Comparison of ENCODE assay signal across 8 cellular contexts in the genomic region with DNA sequence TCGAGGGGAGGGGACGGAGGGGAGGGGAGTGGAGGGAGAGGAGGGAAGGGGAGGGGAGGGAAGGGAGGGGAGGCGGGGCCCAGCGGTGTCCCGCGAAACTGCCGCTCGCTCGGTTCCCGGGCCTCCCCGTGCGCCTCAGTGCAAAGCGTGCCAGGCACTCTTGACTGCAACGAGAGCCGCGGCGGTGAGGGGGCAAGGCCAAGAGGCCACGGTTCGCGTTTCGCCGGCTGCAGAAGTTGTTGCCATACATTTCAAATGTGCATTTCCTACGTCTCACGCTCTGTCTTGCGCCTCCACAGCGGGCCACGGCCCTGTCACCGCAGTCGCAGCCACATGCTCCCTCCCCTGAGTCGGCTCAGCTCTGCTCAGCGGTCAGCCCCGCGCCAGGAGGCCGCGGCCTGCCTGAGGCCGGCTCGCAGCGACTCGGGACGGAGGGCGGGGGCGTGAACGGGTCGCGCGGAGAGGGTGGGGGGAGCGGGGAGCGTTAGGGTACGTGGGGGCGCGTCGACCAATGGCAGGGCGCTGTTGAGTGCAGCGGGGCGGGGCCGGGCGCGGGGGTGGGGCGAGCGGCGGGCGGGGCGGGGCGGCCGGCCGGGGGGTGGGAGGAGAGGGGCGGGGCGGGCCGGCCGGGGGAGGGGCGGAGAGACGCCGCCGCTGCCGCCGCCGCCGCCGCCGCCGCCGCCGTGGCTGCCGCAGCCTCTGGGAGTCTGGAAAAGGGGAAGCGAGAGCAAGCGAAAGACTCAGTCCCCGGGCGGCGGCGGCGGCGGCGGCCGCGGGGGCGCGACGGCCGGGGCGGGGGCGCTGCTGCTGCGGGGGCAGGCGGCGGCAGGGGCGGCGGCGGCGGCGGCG. TPM values are rescaled to one million over a fixed set of nuclear protein-coding genes. Genes with fewer than 3 reads are reported as not detected.
DNase-seq lines count a peak whose midpoint lies in the region; ATAC-seq, FAIRE-seq and TF ChIP-seq lines count a peak whose summit lies in the region.

A gene (plus strand): TSS at position 678 of the 849 bp plus-strand sequence. CDS start 185 bp downstream, outside the sequence.

- POLR2A ChIA-PET in activated naive CD8-positive, alpha-beta T cell treated with anti-CD3 and anti-CD28 coated beads, Interleukin-2, amount 10 ng/mL, durations not matched to agents 7 days and 5 days (lab: Charles Lee), result interaction anchor here (0.9 to 1.8 kb wide), 6 partner anchors 9 to 187 kb away, joined by 3 to 11 read pairs (median 4); no protein-coding TSS in a partner anchor

- intact Hi-C loops in head of caudate nucleus (cut with DNase I), result loop anchor here (5.0 kb wide), 2 partner anchors 186 to 206 kb away; no protein-coding TSS in a partner anchor
- intact Hi-C loops in pancreas (cut with DNase I), result no loop called here

- H3K27ac ChIP-seq in pancreas, result peak within 1 kb of the TSS; percentile 69 to 89 (median 84)
- peak within 1 kb of the TSS; percentile 90 for H3K27ac ChIP-seq in thymus (ENCODE audit: low read depth)

- peak within 1 kb of the TSS; percentile 80 for H3K27ac Mint-ChIP-seq in activated naive CD8-positive, alpha-beta T cell treated with anti-CD3 and anti-CD28 coated beads, Interleukin-2, amount 10 ng/mL, durations not matched to agents 7 days and 5 days

- FAIRE-seq in pancreas (lab: Jason Lieb, UNC), result no peak

- H3K4me1 ChIP-seq in pancreas (peaks cover 3 to 9% (median 6%) of the 10 kb centered on the region in 3 donors), thymus (ENCODE audit: control insufficient read depth, insufficient read depth, low read length) (peaks cover 5% of the 10 kb centered on the region)

- peaks cover 2% of the 10 kb centered on the region for H3K36me3 Mint-ChIP-seq in activated naive CD8-positive, alpha-beta T cell treated with anti-CD3 and anti-CD28 coated beads, Interleukin-2, amount 10 ng/mL, durations not matched to agents 7 days and 5 days

- H3K4me3 ChIP-seq in GM06990 (replicated peaks; ENCODE audit: low read depth, low read length) (peak within 1 kb of the TSS; percentile 89), pancreas (peak within 1 kb of the TSS; percentile 62 to 87 (median 76)), thymus (ENCODE audit: low read length) (peak within 1 kb of the TSS; percentile 60)

- WGBS in pancreas, 2 donors, result 0% methylated on average over 35 to 89 of the region's 110 CpGs
- under 1% methylated on average over 101 of the region's 110 CpGs for WGBS in thymus

- peak within 1 kb of the TSS; percentile 89 for H3K4me3 Mint-ChIP-seq in activated naive CD8-positive, alpha-beta T cell treated with anti-CD3 and anti-CD28 coated beads, Interleukin-2, amount 10 ng/mL, durations not matched to agents 7 days and 5 days

- H3K4me1 Mint-ChIP-seq in activated naive CD8-positive, alpha-beta T cell treated with anti-CD3 and anti-CD28 coated beads, Interleukin-2, amount 10 ng/mL, durations not matched to agents 7 days and 5 days, result peaks cover 14% of the 10 kb centered on the region

- H3K36me3 ChIP-seq in GM06990 (ENCODE audit: control insufficient read depth, insufficient read depth, low read length) (no peaks in the 10 kb centered on the region; the same call in 1 of the 2 replicates), pancreas (peaks cover 0 to 3% (median 0%) of the 10 kb centered on the region in 3 donors), thymus (ENCODE audit: control insufficient read depth, insufficient read depth) (no peaks in the 10 kb centered on the region)

- ATAC-seq in HG02571 (IDR thresholded peaks at IDR 0.05; ENCODE audit: unreplicated experiment) (peak; percentile 55), pancreas (peak; percentile 82 to 89 (median 86))
- ATAC-seq in activated naive CD8-positive, alpha-beta T cell treated with anti-CD3 and anti-CD28 coated beads, Interleukin-2, amount 10 ng/mL, durations not matched to agents 7 days and 5 days (ENCODE audit: low read depth), result peak; percentile 81

- H3K27me3 Mint-ChIP-seq in activated naive CD8-positive, alpha-beta T cell treated with anti-CD3 and anti-CD28 coated beads, Interleukin-2, amount 10 ng/mL, durations not matched to agents 7 days and 5 days, result peaks cover 7% of the 10 kb centered on the region

- no peaks in the 10 kb centered on the region for H3K9me3 ChIP-seq in pancreas
- no peaks in the 10 kb centered on the region for H3K9me3 ChIP-seq in thymus (ENCODE audit: control insufficient read depth)

- TF ChIP-seq CTCF in GM06990 (IDR thresholded peaks at IDR 0.05; ENCODE audit: insufficient read depth, low read length, poor library complexity, severe bottlenecking), result no peak
- TF ChIP-seq CTCF in pancreas (IDR thresholded peaks at IDR 0.05), result no peak

- H3K9me3 Mint-ChIP-seq in activated naive CD8-positive, alpha-beta T cell treated with anti-CD3 and anti-CD28 coated beads, Interleukin-2, amount 10 ng/mL, durations not matched to agents 7 days and 5 days, result no peaks in the 10 kb centered on the region

- H3K27me3 ChIP-seq in GM06990 (replicated peaks; ENCODE audit: control insufficient read depth, insufficient read depth, low read length), result no peaks in the 10 kb centered on the region; the same call in 1 of the 2 replicates
- no peaks in the 10 kb centered on the region for H3K27me3 ChIP-seq in pancreas
- H3K27me3 ChIP-seq in thymus (ENCODE audit: control insufficient read depth, insufficient read depth), result peaks cover 13% of the 10 kb centered on the region

- DNase-seq in GM06990 (ENCODE audit: extremely low read depth, insufficient read length) (peak; percentile 87), NCI-H1048 (lab: John Stamatoyannopoulos, UW) (peak; percentile 57), SW 1271 (lab: John Stamatoyannopoulos, UW) (peak; percentile 35 to 78), head of caudate nucleus (peak; percentile 75 to 98 (median 93)), pancreas (peak; percentile 90 to 97 (median 94))
- peak; percentile 88 for DNase-seq in activated naive CD8-positive, alpha-beta T cell treated with anti-CD3 and anti-CD28 coated beads, Interleukin-2, amount 10 ng/mL, durations not matched to agents 7 days and 5 days

RNA-seq across cellular contexts. Expression of the gene that starts here (rescaled TPM):
- 100 to 1,000 TPM; 369 to 382 TPM for total RNA-seq in activated naive CD8-positive, alpha-beta T cell treated with anti-CD3 and anti-CD28 coated beads, Interleukin-2, amount 10 ng/mL, durations not matched to agents 7 days and 5 days
- total RNA-seq in pancreas, result 10 to 100 TPM; 49.8 to 76.1 (median 62.6) TPM
- polyA plus RNA-seq in pancreas (10 to 100 TPM; 41.6 to 47.5 TPM), thymus (144 TPM)

Comparison
In these comparisons a context has a peak if more than half of its experiments do, and no peak if none do; other contexts are left out.
1. Peak in every context shown above with its lines: DNase-seq, ATAC-seq, H3K4me3 ChIP-seq and H3K27ac ChIP-seq.
2. RNA of the gene that starts here (total RNA-seq): 369 to 382 TPM in activated naive CD8-positive, alpha-beta T cell treated with anti-CD3 and anti-CD28 coated beads, Interleukin-2, amount 10 ng/mL, durations not matched to agents 7 days and 5 days; 49.8 to 76.1 TPM in pancreas; every median in the first group is over 4 times any median in the second.